In the genomic region with DNA sequence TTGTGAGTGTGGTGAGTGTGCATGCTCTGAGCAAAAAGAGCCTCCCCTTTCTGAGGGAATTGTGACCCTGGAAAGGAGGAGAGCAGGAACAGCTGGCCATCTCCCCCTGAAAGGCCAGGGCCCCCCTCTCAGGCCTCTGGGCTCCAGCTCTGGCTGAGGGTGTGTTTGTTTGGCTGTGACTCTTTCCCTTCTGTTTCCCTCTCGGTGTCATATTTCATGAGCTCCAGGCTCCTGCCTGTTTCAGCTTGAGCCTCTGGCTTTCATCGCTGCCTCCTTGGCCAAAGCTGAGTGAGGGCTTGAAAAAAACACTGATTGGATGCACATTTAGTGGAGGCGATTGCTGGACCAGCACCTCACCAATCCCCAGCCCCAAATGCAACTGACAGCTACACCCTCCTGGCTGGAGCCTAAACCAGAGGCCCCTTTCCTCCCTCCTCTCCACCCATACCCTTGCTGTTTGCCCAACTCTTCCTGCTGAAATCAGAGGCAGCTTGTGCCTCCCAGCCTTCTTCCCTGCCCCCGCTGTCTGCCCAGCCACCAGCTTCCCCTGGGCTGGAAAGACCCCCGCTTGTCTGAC, we compare ENCODE assay signal across 1 cellular context.
A peak's percentile ranks its signal among the peaks of the same experiment; 100 is the strongest.
TF ChIP-seq lines count a peak whose summit lies in the region.

No MANE protein-coding gene starts in this region.

TF ChIP-seq in HepG2, 621 proteins besides CTCF, POLR2A, EP300 and RAD21 (continued from another document and continues in another):
- TF ChIP-seq, protein P1, sequence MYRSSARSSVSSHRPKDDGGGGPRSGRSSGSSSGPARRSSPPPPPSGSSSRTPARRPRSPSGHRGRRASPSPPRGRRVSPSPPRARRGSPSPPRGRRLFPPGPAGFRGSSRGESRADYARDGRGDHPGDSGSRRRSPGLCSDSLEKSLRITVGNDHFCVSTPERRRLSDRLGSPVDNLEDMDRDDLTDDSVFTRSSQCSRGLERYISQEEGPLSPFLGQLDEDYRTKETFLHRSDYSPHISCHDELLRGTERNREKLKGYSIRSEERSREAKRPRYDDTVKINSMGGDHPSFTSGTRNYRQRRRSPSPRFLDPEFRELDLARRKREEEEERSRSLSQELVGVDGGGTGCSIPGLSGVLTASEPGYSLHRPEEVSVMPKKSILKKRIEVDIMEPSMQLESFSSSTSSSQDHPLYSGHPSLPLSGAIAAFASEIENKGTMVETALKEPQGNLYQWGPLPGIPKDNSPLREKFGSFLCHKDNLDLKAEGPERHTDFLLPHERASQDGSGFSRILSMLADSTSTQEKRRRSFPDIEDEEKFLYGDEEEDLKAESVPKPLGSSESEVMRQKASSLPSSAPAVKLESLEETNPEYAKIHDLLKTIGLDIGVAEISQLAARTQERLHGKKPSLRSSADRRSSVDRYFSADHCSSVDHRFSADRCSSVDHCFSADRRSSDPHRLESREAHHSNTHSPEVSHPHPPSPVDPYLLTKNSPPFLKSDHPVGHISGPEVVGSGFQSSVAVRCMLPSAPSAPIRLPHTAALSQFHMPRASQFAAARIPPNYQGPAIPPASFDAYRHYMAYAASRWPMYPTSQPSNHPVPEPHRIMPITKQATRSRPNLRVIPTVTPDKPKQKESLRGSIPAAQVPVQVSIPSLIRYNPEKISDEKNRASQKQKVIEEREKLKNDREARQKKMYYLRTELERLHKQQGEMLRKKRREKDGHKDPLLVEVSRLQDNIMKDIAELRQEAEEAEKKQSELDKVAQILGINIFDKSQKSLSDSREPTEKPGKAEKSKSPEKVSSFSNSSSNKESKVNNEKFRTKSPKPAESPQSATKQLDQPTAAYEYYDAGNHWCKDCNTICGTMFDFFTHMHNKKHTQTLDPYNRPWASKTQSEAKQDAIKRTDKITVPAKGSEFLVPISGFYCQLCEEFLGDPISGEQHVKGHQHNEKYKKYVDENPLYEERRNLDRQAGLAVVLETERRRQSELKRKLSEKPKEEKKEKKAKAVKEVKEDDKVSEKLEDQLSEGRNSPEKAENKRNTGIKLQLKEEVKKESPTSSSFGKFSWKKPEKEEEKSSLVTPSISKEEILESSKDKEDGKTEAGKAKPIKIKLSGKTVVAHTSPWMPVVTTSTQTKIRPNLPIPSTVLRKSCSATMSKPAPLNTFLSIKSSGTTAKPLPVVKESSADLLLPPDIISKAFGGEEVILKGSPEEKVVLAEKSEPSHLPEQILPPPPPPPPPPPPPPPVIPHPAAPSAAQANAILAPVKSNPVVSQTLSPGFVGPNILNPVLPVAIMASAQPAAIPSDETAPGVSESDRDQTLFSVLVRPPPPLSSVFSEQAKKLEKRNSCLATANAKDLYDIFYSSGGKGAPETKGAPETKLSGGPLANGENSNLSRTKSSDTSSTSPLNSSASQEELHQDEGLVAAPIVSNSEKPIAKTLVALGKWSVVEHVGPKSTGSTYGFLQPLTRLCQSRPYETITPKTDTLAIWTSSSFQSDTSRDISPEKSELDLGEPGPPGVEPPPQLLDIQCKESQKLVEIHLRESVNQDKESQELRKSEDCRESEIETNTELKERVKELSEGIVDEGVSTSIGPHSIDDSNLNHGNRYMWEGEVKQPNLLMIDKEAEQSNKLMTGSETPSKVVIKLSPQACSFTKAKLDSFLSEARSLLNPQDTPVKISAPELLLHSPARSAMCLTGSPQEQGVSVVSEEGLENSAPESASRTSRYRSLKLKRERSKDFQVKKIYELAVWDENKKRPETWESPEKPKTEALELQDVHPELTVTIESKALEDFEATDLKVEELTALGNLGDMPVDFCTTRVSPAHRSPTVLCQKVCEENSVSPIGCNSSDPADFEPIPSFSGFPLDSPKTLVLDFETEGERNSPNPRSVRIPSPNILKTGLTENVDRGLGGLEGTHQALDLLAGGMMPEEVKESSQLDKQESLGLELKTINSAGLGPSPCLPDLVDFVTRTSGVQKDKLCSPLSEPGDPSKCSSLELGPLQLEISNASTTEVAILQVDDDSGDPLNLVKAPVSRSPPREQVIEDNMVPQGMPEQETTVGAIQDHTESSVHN (CRISPR knock-in tag; IDR thresholded peaks at IDR 0.05): 0 out of 2 replicates have a peak, but pooled peaks have one; percentile 57
- TF ChIP-seq GTF2F1 (IDR thresholded peaks at IDR 0.05; ENCODE audit: low read length): no peak
- TF ChIP-seq, protein P2, sequence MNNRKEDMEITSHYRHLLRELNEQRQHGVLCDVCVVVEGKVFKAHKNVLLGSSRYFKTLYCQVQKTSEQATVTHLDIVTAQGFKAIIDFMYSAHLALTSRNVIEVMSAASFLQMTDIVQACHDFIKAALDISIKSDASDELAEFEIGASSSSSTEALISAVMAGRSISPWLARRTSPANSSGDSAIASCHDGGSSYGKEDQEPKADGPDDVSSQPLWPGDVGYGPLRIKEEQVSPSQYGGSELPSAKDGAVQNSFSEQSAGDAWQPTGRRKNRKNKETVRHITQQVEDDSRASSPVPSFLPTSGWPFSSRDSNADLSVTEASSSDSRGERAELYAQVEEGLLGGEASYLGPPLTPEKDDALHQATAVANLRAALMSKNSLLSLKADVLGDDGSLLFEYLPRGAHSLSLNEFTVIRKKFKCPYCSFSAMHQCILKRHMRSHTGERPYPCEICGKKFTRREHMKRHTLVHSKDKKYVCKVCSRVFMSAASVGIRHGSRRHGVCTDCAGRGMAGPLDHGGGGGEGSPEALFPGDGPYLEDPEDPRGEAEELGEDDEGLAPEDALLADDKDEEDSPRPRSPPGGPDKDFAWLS (CRISPR knock-in tag; IDR thresholded peaks at IDR 0.05; ENCODE audit: borderline replicate concordance): no peak
- TF ChIP-seq, protein P3, sequence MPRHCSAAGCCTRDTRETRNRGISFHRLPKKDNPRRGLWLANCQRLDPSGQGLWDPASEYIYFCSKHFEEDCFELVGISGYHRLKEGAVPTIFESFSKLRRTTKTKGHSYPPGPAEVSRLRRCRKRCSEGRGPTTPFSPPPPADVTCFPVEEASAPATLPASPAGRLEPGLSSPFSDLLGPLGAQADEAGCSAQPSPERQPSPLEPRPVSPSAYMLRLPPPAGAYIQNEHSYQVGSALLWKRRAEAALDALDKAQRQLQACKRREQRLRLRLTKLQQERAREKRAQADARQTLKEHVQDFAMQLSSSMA (CRISPR knock-in tag; IDR thresholded peaks at IDR 0.05): peak; percentile 29; the same call in 1 of the 2 replicates
- TF ChIP-seq, protein P4, sequence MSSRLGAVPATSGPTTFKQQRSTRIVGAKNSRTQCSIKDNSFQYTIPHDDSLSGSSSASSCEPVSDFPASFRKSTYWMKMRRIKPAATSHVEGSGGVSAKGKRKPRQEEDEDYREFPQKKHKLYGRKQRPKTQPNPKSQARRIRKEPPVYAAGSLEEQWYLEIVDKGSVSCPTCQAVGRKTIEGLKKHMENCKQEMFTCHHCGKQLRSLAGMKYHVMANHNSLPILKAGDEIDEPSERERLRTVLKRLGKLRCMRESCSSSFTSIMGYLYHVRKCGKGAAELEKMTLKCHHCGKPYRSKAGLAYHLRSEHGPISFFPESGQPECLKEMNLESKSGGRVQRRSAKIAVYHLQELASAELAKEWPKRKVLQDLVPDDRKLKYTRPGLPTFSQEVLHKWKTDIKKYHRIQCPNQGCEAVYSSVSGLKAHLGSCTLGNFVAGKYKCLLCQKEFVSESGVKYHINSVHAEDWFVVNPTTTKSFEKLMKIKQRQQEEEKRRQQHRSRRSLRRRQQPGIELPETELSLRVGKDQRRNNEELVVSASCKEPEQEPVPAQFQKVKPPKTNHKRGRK (CRISPR knock-in tag; IDR thresholded peaks at IDR 0.05): no peak
- no peak for TF ChIP-seq ZFP36L1 (CRISPR knock-in tag; IDR thresholded peaks at IDR 0.05)
- TF ChIP-seq NFE2 (CRISPR knock-in tag; IDR thresholded peaks at IDR 0.05): no peak
- TF ChIP-seq ZNF614 (CRISPR knock-in tag; IDR thresholded peaks at IDR 0.05; ENCODE audit: borderline replicate concordance): peak; percentile 52; the same call in 1 of the 2 replicates
- TF ChIP-seq CEBPB (IDR thresholded peaks at IDR 0.05; ENCODE audit: borderline replicate concordance, low read depth, low read length): no peak
- no peak for TF ChIP-seq NR1H2 (CRISPR knock-in tag; IDR thresholded peaks at IDR 0.05; ENCODE audit: borderline replicate concordance, low read depth)
- TF ChIP-seq, protein P5, sequence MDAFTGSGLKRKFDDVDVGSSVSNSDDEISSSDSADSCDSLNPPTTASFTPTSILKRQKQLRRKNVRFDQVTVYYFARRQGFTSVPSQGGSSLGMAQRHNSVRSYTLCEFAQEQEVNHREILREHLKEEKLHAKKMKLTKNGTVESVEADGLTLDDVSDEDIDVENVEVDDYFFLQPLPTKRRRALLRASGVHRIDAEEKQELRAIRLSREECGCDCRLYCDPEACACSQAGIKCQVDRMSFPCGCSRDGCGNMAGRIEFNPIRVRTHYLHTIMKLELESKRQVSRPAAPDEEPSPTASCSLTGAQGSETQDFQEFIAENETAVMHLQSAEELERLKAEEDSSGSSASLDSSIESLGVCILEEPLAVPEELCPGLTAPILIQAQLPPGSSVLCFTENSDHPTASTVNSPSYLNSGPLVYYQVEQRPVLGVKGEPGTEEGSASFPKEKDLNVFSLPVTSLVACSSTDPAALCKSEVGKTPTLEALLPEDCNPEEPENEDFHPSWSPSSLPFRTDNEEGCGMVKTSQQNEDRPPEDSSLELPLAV (CRISPR knock-in tag; conservative IDR thresholded peaks at IDR 0.05; ENCODE audit: low read depth): no peak
- TF ChIP-seq, protein P6, sequence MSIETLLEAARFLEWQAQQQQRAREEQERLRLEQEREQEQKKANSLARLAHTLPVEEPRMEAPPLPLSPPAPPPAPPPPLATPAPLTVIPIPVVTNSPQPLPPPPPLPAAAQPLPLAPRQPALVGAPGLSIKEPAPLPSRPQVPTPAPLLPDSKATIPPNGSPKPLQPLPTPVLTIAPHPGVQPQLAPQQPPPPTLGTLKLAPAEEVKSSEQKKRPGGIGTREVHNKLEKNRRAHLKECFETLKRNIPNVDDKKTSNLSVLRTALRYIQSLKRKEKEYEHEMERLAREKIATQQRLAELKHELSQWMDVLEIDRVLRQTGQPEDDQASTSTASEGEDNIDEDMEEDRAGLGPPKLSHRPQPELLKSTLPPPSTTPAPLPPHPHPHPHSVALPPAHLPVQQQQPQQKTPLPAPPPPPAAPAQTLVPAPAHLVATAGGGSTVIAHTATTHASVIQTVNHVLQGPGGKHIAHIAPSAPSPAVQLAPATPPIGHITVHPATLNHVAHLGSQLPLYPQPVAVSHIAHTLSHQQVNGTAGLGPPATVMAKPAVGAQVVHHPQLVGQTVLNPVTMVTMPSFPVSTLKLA (IDR thresholded peaks at IDR 0.05): no peak
- peak; percentile 49; the same call in 1 of the 2 replicates for TF ChIP-seq ZBTB20 (CRISPR knock-in tag; IDR thresholded peaks at IDR 0.05; ENCODE audit: borderline replicate concordance, low read depth)
- no peak for TF ChIP-seq BRD4 (CRISPR knock-in tag; IDR thresholded peaks at IDR 0.05)
- TF ChIP-seq YEATS4 (CRISPR knock-in tag; IDR thresholded peaks at IDR 0.05; ENCODE audit: borderline replicate concordance): peak; percentile 26; the same call in 1 of the 2 replicates
- TF ChIP-seq, protein P7, sequence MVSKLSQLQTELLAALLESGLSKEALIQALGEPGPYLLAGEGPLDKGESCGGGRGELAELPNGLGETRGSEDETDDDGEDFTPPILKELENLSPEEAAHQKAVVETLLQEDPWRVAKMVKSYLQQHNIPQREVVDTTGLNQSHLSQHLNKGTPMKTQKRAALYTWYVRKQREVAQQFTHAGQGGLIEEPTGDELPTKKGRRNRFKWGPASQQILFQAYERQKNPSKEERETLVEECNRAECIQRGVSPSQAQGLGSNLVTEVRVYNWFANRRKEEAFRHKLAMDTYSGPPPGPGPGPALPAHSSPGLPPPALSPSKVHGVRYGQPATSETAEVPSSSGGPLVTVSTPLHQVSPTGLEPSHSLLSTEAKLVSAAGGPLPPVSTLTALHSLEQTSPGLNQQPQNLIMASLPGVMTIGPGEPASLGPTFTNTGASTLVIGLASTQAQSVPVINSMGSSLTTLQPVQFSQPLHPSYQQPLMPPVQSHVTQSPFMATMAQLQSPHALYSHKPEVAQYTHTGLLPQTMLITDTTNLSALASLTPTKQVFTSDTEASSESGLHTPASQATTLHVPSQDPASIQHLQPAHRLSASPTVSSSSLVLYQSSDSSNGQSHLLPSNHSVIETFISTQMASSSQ (IDR thresholded peaks at IDR 0.05; ENCODE audit: low read depth): no peak
- TF ChIP-seq, protein P7 (CRISPR knock-in tag; IDR thresholded peaks at IDR 0.05; ENCODE audit: borderline replicate concordance): no peak
- peak; percentile 67; the same call in 1 of the 2 replicates for TF ChIP-seq TBX2 (CRISPR knock-in tag; IDR thresholded peaks at IDR 0.05; ENCODE audit: borderline replicate concordance)
- TF ChIP-seq KDM6A (CRISPR knock-in tag; IDR thresholded peaks at IDR 0.05; ENCODE audit: low read depth): 0 out of 2 replicates have a peak, but pooled peaks have one; percentile 15
- TF ChIP-seq CEBPG (CRISPR knock-in tag; IDR thresholded peaks at IDR 0.05): 0 out of 2 replicates have a peak, but pooled peaks have one; percentile 3
- TF ChIP-seq, protein P8, sequence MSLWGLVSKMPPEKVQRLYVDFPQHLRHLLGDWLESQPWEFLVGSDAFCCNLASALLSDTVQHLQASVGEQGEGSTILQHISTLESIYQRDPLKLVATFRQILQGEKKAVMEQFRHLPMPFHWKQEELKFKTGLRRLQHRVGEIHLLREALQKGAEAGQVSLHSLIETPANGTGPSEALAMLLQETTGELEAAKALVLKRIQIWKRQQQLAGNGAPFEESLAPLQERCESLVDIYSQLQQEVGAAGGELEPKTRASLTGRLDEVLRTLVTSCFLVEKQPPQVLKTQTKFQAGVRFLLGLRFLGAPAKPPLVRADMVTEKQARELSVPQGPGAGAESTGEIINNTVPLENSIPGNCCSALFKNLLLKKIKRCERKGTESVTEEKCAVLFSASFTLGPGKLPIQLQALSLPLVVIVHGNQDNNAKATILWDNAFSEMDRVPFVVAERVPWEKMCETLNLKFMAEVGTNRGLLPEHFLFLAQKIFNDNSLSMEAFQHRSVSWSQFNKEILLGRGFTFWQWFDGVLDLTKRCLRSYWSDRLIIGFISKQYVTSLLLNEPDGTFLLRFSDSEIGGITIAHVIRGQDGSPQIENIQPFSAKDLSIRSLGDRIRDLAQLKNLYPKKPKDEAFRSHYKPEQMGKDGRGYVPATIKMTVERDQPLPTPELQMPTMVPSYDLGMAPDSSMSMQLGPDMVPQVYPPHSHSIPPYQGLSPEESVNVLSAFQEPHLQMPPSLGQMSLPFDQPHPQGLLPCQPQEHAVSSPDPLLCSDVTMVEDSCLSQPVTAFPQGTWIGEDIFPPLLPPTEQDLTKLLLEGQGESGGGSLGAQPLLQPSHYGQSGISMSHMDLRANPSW (CRISPR knock-in tag; IDR thresholded peaks at IDR 0.05; ENCODE audit: borderline replicate concordance): no peak
- 0 out of 2 replicates have a peak, but pooled peaks have one; percentile 32 for TF ChIP-seq ZNF747 (CRISPR knock-in tag; IDR thresholded peaks at IDR 0.05; ENCODE audit: borderline replicate concordance)
- 0 out of 2 replicates have a peak, but pooled peaks have one; percentile 21 for TF ChIP-seq HDAC2 (CRISPR knock-in tag; IDR thresholded peaks at IDR 0.05)
- peak; percentile 74 for TF ChIP-seq SALL1 (CRISPR knock-in tag; IDR thresholded peaks at IDR 0.05)
- TF ChIP-seq ZSCAN21 (CRISPR knock-in tag; IDR thresholded peaks at IDR 0.05; ENCODE audit: borderline replicate concordance): no peak
